21 cellular contexts compared by ENCODE assay signal in the genomic region with DNA sequence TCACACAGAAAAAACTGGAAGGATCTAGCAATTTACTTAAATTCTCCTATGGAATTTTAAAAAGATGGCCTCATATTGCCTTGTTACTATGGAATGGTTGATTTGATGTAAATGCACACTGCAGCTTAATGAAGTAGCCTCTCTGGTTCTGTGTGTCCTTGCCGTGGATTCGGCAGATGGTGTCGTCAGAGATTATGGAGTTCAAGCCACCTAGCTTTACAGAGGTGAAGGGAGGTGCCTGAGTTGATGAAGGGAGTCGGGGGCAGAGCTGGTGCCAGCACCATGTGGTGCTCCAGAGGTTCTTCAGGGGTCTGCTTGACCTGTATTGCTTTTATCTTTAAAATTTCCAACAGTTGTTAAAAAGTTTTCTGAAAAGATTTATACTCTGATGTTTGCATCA. TPM values are rescaled to one million over a fixed set of nuclear protein-coding genes. Genes with fewer than 3 reads are reported as not detected.
"Had no signal": no experiment of that assay in that cellular context is flagged by ENCODE, and none has a peak within 500 bp of the region (broad histone marks: within the 10 kb centered on the region; RNA-seq: fewer than 3 reads in every experiment).

No MANE protein-coding gene starts in this region.

- H3K4me1 Mint-ChIP-seq: naive thymus-derived CD4-positive, alpha-beta T cell had no signal

- ATAC-seq: activated CD8-positive, alpha-beta T cell treated with anti-CD3 and anti-CD28 coated beads, Interleukin-2, amount 10 ng/mL, durations not matched to agents 7 days and 5 days; activated naive CD4-positive, alpha-beta T cell treated with anti-CD3 and anti-CD28 coated beads, Interleukin-2, amount 50 U/mL, for 72 hours; gastrocnemius medialis; heart right ventricle; left lobe of liver; naive thymus-derived CD4-positive, alpha-beta T cell; upper lobe of right lung had no signal

- H3K36me3 ChIP-seq: gastrocnemius medialis, heart right ventricle, neutrophil, thoracic aorta, upper lobe of right lung had no signal

- H3K36me3 Mint-ChIP-seq: activated naive CD4-positive, alpha-beta T cell treated with anti-CD3 and anti-CD28 coated beads, Interleukin-2, amount 50 U/mL, for 72 hours; naive thymus-derived CD4-positive, alpha-beta T cell had no signal

- DNase-seq: activated CD4-positive, alpha-beta T cell treated with anti-CD3 and anti-CD28 coated beads, Interleukin-2, amount 10 ng/mL, durations not matched to agents 24 days and 14 days; activated CD4-positive, CD25-positive, alpha-beta regulatory T cell; activated CD8-positive, alpha-beta memory T cell treated with anti-CD3 and anti-CD28 coated beads, Interleukin-2, amount 50 U/mL, for 4 hours; activated CD8-positive, alpha-beta T cell treated with anti-CD3 and anti-CD28 coated beads, Interleukin-2, amount 10 ng/mL, durations not matched to agents 7 days and 5 days; activated effector memory CD4-positive, alpha-beta T cell treated with anti-CD3 and anti-CD28 coated beads, Interleukin-2, amount 50 U/mL, for 16 hours; activated T-cell treated with anti-CD3 and anti-CD28 coated beads, Interleukin-2, amount 50 U/mL, for 48 hours; amniotic stem cell; effector memory CD4-positive, alpha-beta T cell; gastrocnemius medialis; heart right ventricle; mammary epithelial cell; naive thymus-derived CD4-positive, alpha-beta T cell; retina; stimulated activated CD4-positive, alpha-beta T cell treated with anti-CD3 and anti-CD28 coated beads, Interleukin-12 subunit alpha, Interleukin-12 subunit beta, amount 100 ng/mL, for 4 hours; stimulated activated CD4-positive, alpha-beta T cell treated with anti-CD3 and anti-CD28 coated beads, Interleukin-2, amount 100 ng/mL, for 24 hours; upper lobe of right lung had no signal

- H3K27ac Mint-ChIP-seq: activated CD4-positive, alpha-beta T cell treated with anti-CD3 and anti-CD28 coated beads, Interleukin-2, amount 10 ng/mL, durations not matched to agents 24 days and 14 days; activated CD8-positive, alpha-beta T cell treated with anti-CD3 and anti-CD28 coated beads, Interleukin-2, amount 10 ng/mL, durations not matched to agents 7 days and 5 days; activated naive CD4-positive, alpha-beta T cell treated with anti-CD3 and anti-CD28 coated beads, Interleukin-2, amount 50 U/mL, for 72 hours; dendritic cell treated with granulocyte-macrophage colony-stimulating factor and Interleukin-4, amounts not matched to agents 40 ng/mL and 50 ng/mL, for 4 days; naive thymus-derived CD4-positive, alpha-beta T cell had no signal

- H3K4me3 ChIP-seq: gastrocnemius medialis, heart right ventricle, thoracic aorta, upper lobe of right lung had no signal

- H3K27me3 ChIP-seq: gastrocnemius medialis, heart right ventricle, neutrophil, upper lobe of right lung had no signal

- H3K9me3 ChIP-seq: gastrocnemius medialis, heart right ventricle, neutrophil, thoracic aorta, upper lobe of right lung had no signal

- H3K4me3 Mint-ChIP-seq: activated CD4-positive, alpha-beta T cell treated with anti-CD3 and anti-CD28 coated beads, Interleukin-2, amount 10 ng/mL, durations not matched to agents 24 days and 14 days; activated CD8-positive, alpha-beta T cell treated with anti-CD3 and anti-CD28 coated beads, Interleukin-2, amount 10 ng/mL, durations not matched to agents 7 days and 5 days; dendritic cell treated with granulocyte-macrophage colony-stimulating factor and Interleukin-4, amounts not matched to agents 40 ng/mL and 50 ng/mL, for 4 days; naive thymus-derived CD4-positive, alpha-beta T cell had no signal

- H3K9me3 Mint-ChIP-seq: activated CD4-positive, alpha-beta T cell treated with anti-CD3 and anti-CD28 coated beads, Interleukin-2, amount 10 ng/mL, durations not matched to agents 24 days and 14 days; activated naive CD4-positive, alpha-beta T cell treated with anti-CD3 and anti-CD28 coated beads, Interleukin-2, amount 50 U/mL, for 72 hours; dendritic cell treated with granulocyte-macrophage colony-stimulating factor and Interleukin-4, amounts not matched to agents 40 ng/mL and 50 ng/mL, for 4 days; naive thymus-derived CD4-positive, alpha-beta T cell had no signal

- H3K27ac ChIP-seq: gastrocnemius medialis, neutrophil, thoracic aorta, upper lobe of right lung had no signal

RNA-seq across cellular contexts. Expression of a gene that starts 48.8 kb away (rescaled TPM):
- total RNA-seq: activated CD8-positive, alpha-beta T cell treated with anti-CD3 and anti-CD28 coated beads, Interleukin-2, amount 10 ng/mL, durations not matched to agents 7 days and 5 days had no signal
- polyA plus RNA-seq: naive thymus-derived CD4-positive, alpha-beta T cell had no signal
